In the genomic region with DNA sequence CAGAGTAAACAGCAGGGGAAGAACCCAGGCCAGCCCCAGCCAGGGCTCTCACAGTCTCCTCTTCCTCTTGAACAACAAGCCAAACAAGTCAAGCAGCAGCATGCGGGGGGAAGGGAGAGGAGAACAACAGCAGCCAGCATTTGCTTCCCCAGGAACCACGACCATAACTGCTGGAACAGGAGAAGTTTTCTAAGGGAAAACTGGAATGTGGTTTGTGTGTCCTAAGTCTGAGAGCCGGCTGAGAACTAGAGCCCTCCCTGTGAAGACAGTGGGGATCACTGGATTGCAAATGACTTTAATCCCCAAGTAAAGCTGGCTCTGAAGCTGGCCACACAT, we compare ENCODE assay signal across 13 cellular contexts. TPM values are rescaled to one million over a fixed set of nuclear protein-coding genes. Genes with fewer than 3 reads are reported as not detected.
A peak's percentile ranks its signal among the peaks of the same experiment; 100 is the strongest.
DNase-seq lines count a peak whose midpoint lies in the region; ATAC-seq, FAIRE-seq and TF ChIP-seq lines count a peak whose summit lies in the region.
"Had no signal": no experiment of that assay in that cellular context is flagged by ENCODE, and none has a peak within 500 bp of the region (broad histone marks: within the 10 kb centered on the region; RNA-seq: fewer than 3 reads in every experiment).

No MANE protein-coding gene starts in this region.

- POLR2A ChIA-PET in naive thymus-derived CD4-positive, alpha-beta T cell (lab: Charles Lee) = no interaction called here

- no peaks in the 10 kb centered on the region for H3K27me3 Mint-ChIP-seq in naive thymus-derived CD4-positive, alpha-beta T cell
- H3K27me3 Mint-ChIP-seq: central memory CD8-positive, alpha-beta T cell had no signal

- no peaks in the 10 kb centered on the region for H3K27me3 ChIP-seq in cardiac muscle cell
- no peaks in the 10 kb centered on the region for H3K27me3 ChIP-seq in ectodermal cell (ENCODE audit: control insufficient read depth, insufficient read depth, low read length, poor library complexity, severe bottlenecking)
- no peaks in the 10 kb centered on the region for H3K27me3 ChIP-seq in naive thymus-derived CD4-positive, alpha-beta T cell (ENCODE audit: control insufficient read depth in 2 of 2, insufficient read depth in 2 of 2, low read length in 2 of 2)
- H3K27me3 ChIP-seq in HAP-1 (ENCODE audit: low read depth) = no peaks in the 10 kb centered on the region

- no peaks in the 10 kb centered on the region for H3K9me3 ChIP-seq in cardiac muscle cell (ENCODE audit: low read depth)
- no peaks in the 10 kb centered on the region for H3K9me3 ChIP-seq in ectodermal cell (ENCODE audit: control insufficient read depth, low read length)
- H3K9me3 ChIP-seq in naive thymus-derived CD4-positive, alpha-beta T cell (ENCODE audit: control insufficient read depth in 2 of 3, low read length in 3 of 3) = no peaks in the 10 kb centered on the region
- H3K9me3 ChIP-seq in HAP-1 = no peaks in the 10 kb centered on the region

- no peak for TF ChIP-seq POLR2A in GM12891 (IDR thresholded peaks at IDR 0.05; ENCODE audit: low read depth, low read length)

- FAIRE-seq in GM12891 (lab: Jason Lieb, UNC) = no peak

- H3K4me1 ChIP-seq in cardiac muscle cell (ENCODE audit: low read depth) = peaks cover 66% of the 10 kb centered on the region
- peaks cover 25% of the 10 kb centered on the region for H3K4me1 ChIP-seq in ectodermal cell (ENCODE audit: control insufficient read depth, insufficient read depth, low read length)
- peaks cover 0 to 4% of the 10 kb centered on the region in 2 donors for H3K4me1 ChIP-seq in naive thymus-derived CD4-positive, alpha-beta T cell (ENCODE audit: control insufficient read depth in 2 of 2, insufficient read depth in 2 of 2, low read length in 2 of 2)
- H3K4me1 ChIP-seq in HAP-1 = no peaks in the 10 kb centered on the region; the same call in 1 of the 2 replicates

- 34 to 35% methylated on average over 3 of the region's 3 CpGs for WGBS in ectodermal cell, 2 experiments

- TF ChIP-seq CTCF in cardiac muscle cell (IDR thresholded peaks at IDR 0.05; ENCODE audit: low read depth, low read length) = no peak

- H3K4me3 ChIP-seq in cardiac muscle cell = no peak overlapping the region
- H3K4me3 ChIP-seq in ectodermal cell (ENCODE audit: insufficient read depth, low read depth, low read length) = no peak overlapping the region
- no peak overlapping the region for H3K4me3 ChIP-seq in naive thymus-derived CD4-positive, alpha-beta T cell (ENCODE audit: low read length)
- no peak overlapping the region for H3K4me3 ChIP-seq in HAP-1

- H3K27ac ChIP-seq in cardiac muscle cell (peak overlapping the region; percentile 85), ectodermal cell (ENCODE audit: insufficient read depth, low read depth, low read length, poor library complexity, severe bottlenecking) (peak overlapping the region; percentile 67)
- no peak overlapping the region for H3K27ac ChIP-seq in naive thymus-derived CD4-positive, alpha-beta T cell (ENCODE audit: low read depth, low read length)

- no peak for ATAC-seq in naive thymus-derived CD4-positive, alpha-beta T cell

- CTCF ChIA-PET in naive thymus-derived CD4-positive, alpha-beta T cell (lab: Charles Lee) = no interaction called here

- no peaks in the 10 kb centered on the region for H3K9me3 Mint-ChIP-seq in naive thymus-derived CD4-positive, alpha-beta T cell
- H3K9me3 Mint-ChIP-seq: central memory CD8-positive, alpha-beta T cell; neural crest cell had no signal

- peaks cover 3 to 23% (median 17%) of the 10 kb centered on the region in 5 donors for H3K36me3 Mint-ChIP-seq in naive thymus-derived CD4-positive, alpha-beta T cell

- peaks cover 12 to 28% (median 16%) of the 10 kb centered on the region in 7 donors for H3K4me1 Mint-ChIP-seq in naive thymus-derived CD4-positive, alpha-beta T cell

- intact Hi-C loops in cardiac septum (cut with DNase I) = no loop called here
- intact Hi-C loops in naive thymus-derived CD4-positive, alpha-beta T cell (cut with micrococcal nuclease) = loop anchor here in 1 of 2 donors (5.0 kb wide), 1 partner anchor 46 kb away; a partner anchor contains a TSS

- H3K27ac Mint-ChIP-seq in naive thymus-derived CD4-positive, alpha-beta T cell = peak overlapping the region in 6 of 9 donors; percentile 30 to 63 (median 43)

- no peak for DNase-seq in cardiac muscle cell (ENCODE audit: low read depth in 1 of 2, low spot score in 1 of 2)
- DNase-seq in cardiac septum (ENCODE audit: low spot score) = no peak
- no peak for DNase-seq in naive thymus-derived CD4-positive, alpha-beta T cell
- DNase-seq in ureter (ENCODE audit: low spot score) = peak; percentile 81
- DNase-seq in MV-4-11 (lab: John Stamatoyannopoulos, UW) = no peak
- DNase-seq in HAP-1 (ENCODE audit: low spot score in 2 of 2) = no peak
- DNase-seq in GM12891 (ENCODE audit: insufficient read length, low spot score) = no peak
- DNase-seq: activated CD8-positive, alpha-beta memory T cell treated with anti-CD3 and anti-CD28 coated beads, Interleukin-2, amount 50 U/mL, for 4 hours; NCI-H524; stimulated activated CD4-positive, alpha-beta T cell treated with anti-CD3 and anti-CD28 coated beads, Interleukin-4, amount 100 ng/mL, for 24 hours had no signal

- in situ Hi-C loops in HAP-1 (cut with MboI; ENCODE audit: low sequenced_read_pairs) = no loop called here

- no peaks in the 10 kb centered on the region for H3K36me3 ChIP-seq in cardiac muscle cell
- peaks cover 3% of the 10 kb centered on the region for H3K36me3 ChIP-seq in ectodermal cell (ENCODE audit: control insufficient read depth, insufficient read depth, low read length)
- H3K36me3 ChIP-seq in naive thymus-derived CD4-positive, alpha-beta T cell (ENCODE audit: control insufficient read depth in 2 of 3, insufficient read depth in 3 of 3, low read length in 3 of 3) = peaks cover 0 to 40% (median 0%) of the 10 kb centered on the region in 3 experiments
- H3K36me3 ChIP-seq in HAP-1 (replicated peaks) = peaks cover 15% of the 10 kb centered on the region

- no peak overlapping the region for H3K4me3 Mint-ChIP-seq in naive thymus-derived CD4-positive, alpha-beta T cell
- H3K4me3 Mint-ChIP-seq: central memory CD8-positive, alpha-beta T cell; neural crest cell had no signal

TF ChIP-seq in GM12891, 5 proteins besides CTCF, POLR2A, EP300 and RAD21:
- no peak for TF ChIP-seq POLR2AphosphoS5 (IDR thresholded peaks at IDR 0.05; ENCODE audit: low read depth, low read length)
- no peak for TF ChIP-seq PAX5 (IDR thresholded peaks at IDR 0.05; ENCODE audit: insufficient read depth, low read length, severe bottlenecking)
- TF ChIP-seq TAF1 (IDR thresholded peaks at IDR 0.05; ENCODE audit: low read depth, low read length) = no peak
- TF ChIP-seq SPI1 (IDR thresholded peaks at IDR 0.05; ENCODE audit: low read depth, low read length) = no peak
- TF ChIP-seq POU2F2 (IDR thresholded peaks at IDR 0.05; ENCODE audit: low read depth, low read length) = no peak

RNA-seq across cellular contexts. Expression of a gene that starts 48.2 kb away (rescaled TPM):
- 34.7 and 59.7 TPM in 2 replicates for total RNA-seq in cardiac muscle cell
- polyA plus RNA-seq in cardiac muscle cell = 45.1 and 71.5 TPM in 2 replicates
- 168 TPM for total RNA-seq in cardiac septum
- 22.3 TPM for polyA plus RNA-seq in ectodermal cell (2013, experiment 1 of 4)
- 22.3 TPM for polyA plus RNA-seq in ectodermal cell (2013, experiment 2 of 4)
- 20.5 TPM for polyA plus RNA-seq in ectodermal cell (2013, experiment 3 of 4)
- 21.3 TPM for polyA plus RNA-seq in ectodermal cell (2013, experiment 4 of 4)
- total RNA-seq in naive thymus-derived CD4-positive, alpha-beta T cell = 10 to 100 TPM; 34.1 to 83.4 (median 67.8) TPM
- 10 to 100 TPM; 45.9 to 66.3 TPM for polyA plus RNA-seq in naive thymus-derived CD4-positive, alpha-beta T cell
- total RNA-seq in ureter = 32.7 TPM
- polyA plus RNA-seq in GM12891 (2012; ENCODE audit: low read depth, missing spikeins) = 10.4 TPM
